1 cellular context compared by ENCODE assay signal in the genomic region with DNA sequence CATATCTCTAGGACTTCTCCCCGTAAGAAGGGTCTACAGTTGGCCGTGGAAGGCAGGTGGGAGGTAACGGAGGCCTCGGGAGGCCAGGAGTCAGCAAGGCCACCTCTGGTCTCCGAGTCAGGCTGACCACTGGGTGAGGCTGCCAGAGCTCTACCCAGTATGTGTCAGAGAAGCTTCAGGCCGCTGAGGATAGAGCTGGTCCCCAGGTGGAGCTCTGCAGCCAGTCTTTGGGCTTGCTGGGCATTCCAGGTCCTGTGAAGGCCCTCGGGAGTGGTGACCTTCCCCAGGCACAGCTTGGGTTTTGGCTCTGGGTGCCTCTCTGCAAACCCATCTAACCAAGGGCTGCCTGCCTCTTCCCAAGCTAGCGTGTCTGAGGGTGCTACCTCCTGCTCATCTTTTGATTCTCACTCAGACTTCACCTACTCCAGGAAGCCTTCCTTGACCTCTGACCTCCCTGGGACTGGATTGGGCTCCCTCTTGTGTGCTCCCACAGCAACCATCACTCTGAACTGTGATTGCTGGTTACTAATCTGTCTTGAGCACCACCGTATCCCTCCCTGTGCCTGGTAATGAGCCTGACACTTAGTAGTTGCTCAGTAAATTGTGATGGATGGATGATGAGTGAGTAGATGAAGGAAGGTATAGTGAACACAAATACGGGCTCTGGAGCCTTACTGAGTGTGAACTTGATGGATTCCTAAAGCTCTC.
TF ChIP-seq lines count a peak whose summit lies in the region.

No MANE protein-coding gene starts in this region.

TF ChIP-seq in H1, 55 proteins besides CTCF, POLR2A, EP300 and RAD21:
- TF ChIP-seq TCF12 (IDR thresholded peaks at IDR 0.05; ENCODE audit: low read depth, low read length) (no peak), BRCA1 (IDR thresholded peaks at IDR 0.05; ENCODE audit: low read depth, low read length) (no peak), TAF7 (optimal IDR thresholded peaks at IDR 0.05; ENCODE audit: borderline replicate concordance, low read depth, low read length) (no peak), MAFK (IDR thresholded peaks at IDR 0.05; ENCODE audit: low read depth, low read length) (no peak), SAP30 (IDR thresholded peaks at IDR 0.05; ENCODE audit: insufficient read depth, insufficient replicate concordance, low read length) (no peak), BCL11A (IDR thresholded peaks at IDR 0.05; ENCODE audit: low read depth in 2 of 2, low read length in 2 of 2) (no peak), SP1 (IDR thresholded peaks at IDR 0.05; ENCODE audit: low read depth, low read length) (no peak), KDM5A (IDR thresholded peaks at IDR 0.05; ENCODE audit: low read length) (no peak), POLR2AphosphoS5 (IDR thresholded peaks at IDR 0.05; ENCODE audit: low read depth, low read length) (no peak), SIX5 (IDR thresholded peaks at IDR 0.05; ENCODE audit: low read depth, low read length) (no peak)
- TF ChIP-seq, protein P1, sequence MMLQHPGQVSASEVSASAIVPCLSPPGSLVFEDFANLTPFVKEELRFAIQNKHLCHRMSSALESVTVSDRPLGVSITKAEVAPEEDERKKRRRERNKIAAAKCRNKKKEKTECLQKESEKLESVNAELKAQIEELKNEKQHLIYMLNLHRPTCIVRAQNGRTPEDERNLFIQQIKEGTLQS (IDR thresholded peaks at IDR 0.05; ENCODE audit: insufficient read depth, low read depth, low read length): no peak
- TF ChIP-seq, protein P2, sequence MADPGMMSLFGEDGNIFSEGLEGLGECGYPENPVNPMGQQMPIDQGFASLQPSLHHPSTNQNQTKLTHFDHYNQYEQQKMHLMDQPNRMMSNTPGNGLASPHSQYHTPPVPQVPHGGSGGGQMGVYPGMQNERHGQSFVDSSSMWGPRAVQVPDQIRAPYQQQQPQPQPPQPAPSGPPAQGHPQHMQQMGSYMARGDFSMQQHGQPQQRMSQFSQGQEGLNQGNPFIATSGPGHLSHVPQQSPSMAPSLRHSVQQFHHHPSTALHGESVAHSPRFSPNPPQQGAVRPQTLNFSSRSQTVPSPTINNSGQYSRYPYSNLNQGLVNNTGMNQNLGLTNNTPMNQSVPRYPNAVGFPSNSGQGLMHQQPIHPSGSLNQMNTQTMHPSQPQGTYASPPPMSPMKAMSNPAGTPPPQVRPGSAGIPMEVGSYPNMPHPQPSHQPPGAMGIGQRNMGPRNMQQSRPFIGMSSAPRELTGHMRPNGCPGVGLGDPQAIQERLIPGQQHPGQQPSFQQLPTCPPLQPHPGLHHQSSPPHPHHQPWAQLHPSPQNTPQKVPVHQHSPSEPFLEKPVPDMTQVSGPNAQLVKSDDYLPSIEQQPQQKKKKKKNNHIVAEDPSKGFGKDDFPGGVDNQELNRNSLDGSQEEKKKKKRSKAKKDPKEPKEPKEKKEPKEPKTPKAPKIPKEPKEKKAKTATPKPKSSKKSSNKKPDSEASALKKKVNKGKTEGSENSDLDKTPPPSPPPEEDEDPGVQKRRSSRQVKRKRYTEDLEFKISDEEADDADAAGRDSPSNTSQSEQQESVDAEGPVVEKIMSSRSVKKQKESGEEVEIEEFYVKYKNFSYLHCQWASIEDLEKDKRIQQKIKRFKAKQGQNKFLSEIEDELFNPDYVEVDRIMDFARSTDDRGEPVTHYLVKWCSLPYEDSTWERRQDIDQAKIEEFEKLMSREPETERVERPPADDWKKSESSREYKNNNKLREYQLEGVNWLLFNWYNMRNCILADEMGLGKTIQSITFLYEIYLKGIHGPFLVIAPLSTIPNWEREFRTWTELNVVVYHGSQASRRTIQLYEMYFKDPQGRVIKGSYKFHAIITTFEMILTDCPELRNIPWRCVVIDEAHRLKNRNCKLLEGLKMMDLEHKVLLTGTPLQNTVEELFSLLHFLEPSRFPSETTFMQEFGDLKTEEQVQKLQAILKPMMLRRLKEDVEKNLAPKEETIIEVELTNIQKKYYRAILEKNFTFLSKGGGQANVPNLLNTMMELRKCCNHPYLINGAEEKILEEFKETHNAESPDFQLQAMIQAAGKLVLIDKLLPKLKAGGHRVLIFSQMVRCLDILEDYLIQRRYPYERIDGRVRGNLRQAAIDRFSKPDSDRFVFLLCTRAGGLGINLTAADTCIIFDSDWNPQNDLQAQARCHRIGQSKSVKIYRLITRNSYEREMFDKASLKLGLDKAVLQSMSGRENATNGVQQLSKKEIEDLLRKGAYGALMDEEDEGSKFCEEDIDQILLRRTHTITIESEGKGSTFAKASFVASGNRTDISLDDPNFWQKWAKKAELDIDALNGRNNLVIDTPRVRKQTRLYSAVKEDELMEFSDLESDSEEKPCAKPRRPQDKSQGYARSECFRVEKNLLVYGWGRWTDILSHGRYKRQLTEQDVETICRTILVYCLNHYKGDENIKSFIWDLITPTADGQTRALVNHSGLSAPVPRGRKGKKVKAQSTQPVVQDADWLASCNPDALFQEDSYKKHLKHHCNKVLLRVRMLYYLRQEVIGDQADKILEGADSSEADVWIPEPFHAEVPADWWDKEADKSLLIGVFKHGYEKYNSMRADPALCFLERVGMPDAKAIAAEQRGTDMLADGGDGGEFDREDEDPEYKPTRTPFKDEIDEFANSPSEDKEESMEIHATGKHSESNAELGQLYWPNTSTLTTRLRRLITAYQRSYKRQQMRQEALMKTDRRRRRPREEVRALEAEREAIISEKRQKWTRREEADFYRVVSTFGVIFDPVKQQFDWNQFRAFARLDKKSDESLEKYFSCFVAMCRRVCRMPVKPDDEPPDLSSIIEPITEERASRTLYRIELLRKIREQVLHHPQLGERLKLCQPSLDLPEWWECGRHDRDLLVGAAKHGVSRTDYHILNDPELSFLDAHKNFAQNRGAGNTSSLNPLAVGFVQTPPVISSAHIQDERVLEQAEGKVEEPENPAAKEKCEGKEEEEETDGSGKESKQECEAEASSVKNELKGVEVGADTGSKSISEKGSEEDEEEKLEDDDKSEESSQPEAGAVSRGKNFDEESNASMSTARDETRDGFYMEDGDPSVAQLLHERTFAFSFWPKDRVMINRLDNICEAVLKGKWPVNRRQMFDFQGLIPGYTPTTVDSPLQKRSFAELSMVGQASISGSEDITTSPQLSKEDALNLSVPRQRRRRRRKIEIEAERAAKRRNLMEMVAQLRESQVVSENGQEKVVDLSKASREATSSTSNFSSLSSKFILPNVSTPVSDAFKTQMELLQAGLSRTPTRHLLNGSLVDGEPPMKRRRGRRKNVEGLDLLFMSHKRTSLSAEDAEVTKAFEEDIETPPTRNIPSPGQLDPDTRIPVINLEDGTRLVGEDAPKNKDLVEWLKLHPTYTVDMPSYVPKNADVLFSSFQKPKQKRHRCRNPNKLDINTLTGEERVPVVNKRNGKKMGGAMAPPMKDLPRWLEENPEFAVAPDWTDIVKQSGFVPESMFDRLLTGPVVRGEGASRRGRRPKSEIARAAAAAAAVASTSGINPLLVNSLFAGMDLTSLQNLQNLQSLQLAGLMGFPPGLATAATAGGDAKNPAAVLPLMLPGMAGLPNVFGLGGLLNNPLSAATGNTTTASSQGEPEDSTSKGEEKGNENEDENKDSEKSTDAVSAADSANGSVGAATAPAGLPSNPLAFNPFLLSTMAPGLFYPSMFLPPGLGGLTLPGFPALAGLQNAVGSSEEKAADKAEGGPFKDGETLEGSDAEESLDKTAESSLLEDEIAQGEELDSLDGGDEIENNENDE (IDR thresholded peaks at IDR 0.05; ENCODE audit: insufficient replicate concordance, low read length): no peak
